In genomic region chr16:72124761-72125634, GRCh38 we compare ENCODE assay signal across 8 cellular contexts. TPM values are rescaled to one million over a fixed set of nuclear protein-coding genes. Genes with fewer than 3 reads are reported as not detected.
DNase-seq lines count a peak whose midpoint lies in the region; FAIRE-seq and TF ChIP-seq lines count a peak whose summit lies in the region.

No MANE protein-coding gene starts in this region.

- H3K9me2 ChIP-seq in MM.1S (replicated peaks; ENCODE audit: insufficient read depth, low read length) = no peaks in the 10 kb centered on the region

- H3K9me3 Mint-ChIP-seq in activated naive CD8-positive, alpha-beta T cell treated with anti-CD3 and anti-CD28 coated beads for 36 hours = no peaks in the 10 kb centered on the region

- H3K27ac Mint-ChIP-seq in activated naive CD8-positive, alpha-beta T cell treated with anti-CD3 and anti-CD28 coated beads for 36 hours = no peak overlapping the region

- TF ChIP-seq POLR2A in uterus (IDR thresholded peaks at IDR 0.05) = no peak

- 0 out of 2 replicates have a peak, but pooled peaks cover 12% of the 10 kb centered on the region for H3K4me1 ChIP-seq in MM.1S (ENCODE audit: low read length)
- H3K4me1 ChIP-seq in cardiac muscle cell (ENCODE audit: low read depth) = no peaks in the 10 kb centered on the region
- H3K4me1 ChIP-seq in uterus = no peaks in the 10 kb centered on the region

- no peaks in the 10 kb centered on the region for H3K36me3 Mint-ChIP-seq in activated naive CD8-positive, alpha-beta T cell treated with anti-CD3 and anti-CD28 coated beads for 36 hours

- H3K9me3 ChIP-seq in MM.1S (replicated peaks; ENCODE audit: insufficient read depth, low read length) (no peaks in the 10 kb centered on the region), cardiac muscle cell (ENCODE audit: low read depth) (no peaks in the 10 kb centered on the region), uterus (no peaks in the 10 kb centered on the region)

- H3K4me3 ChIP-seq in AG10803 (ENCODE audit: low read length) (no peak overlapping the region), MM.1S (ENCODE audit: low read length) (no peak overlapping the region), cardiac muscle cell (no peak overlapping the region), uterus (no peak overlapping the region)

- intact Hi-C loops in posterior vena cava (cut with DNase I) = loop anchor here in 1 of 2 donors (10.0 kb wide), 1 partner anchor 340 kb away; no protein-coding TSS in a partner anchor
- intact Hi-C loops in uterus (cut with DNase I; ENCODE audit: low total_unique reads) = no loop called here

- H2AFZ ChIP-seq in MM.1S (ENCODE audit: low read length) = peak overlapping the region; percentile 69

- H3K27me3 ChIP-seq in MM.1S (replicated peaks; ENCODE audit: insufficient read depth, low read length) = no peaks in the 10 kb centered on the region
- H3K27me3 ChIP-seq in cardiac muscle cell = no peaks in the 10 kb centered on the region
- H3K27me3 ChIP-seq in uterus = no peaks in the 10 kb centered on the region

- H3K36me3 ChIP-seq in MM.1S (replicated peaks; ENCODE audit: insufficient read depth, low read length) (no peaks in the 10 kb centered on the region), cardiac muscle cell (no peaks in the 10 kb centered on the region), uterus (no peaks in the 10 kb centered on the region)

- H3K79me2 ChIP-seq in MM.1S (ENCODE audit: low read length) = no peaks in the 10 kb centered on the region

- peak; percentile 89 for FAIRE-seq in GM19239 (lab: Jason Lieb, UNC)

- no peaks in the 10 kb centered on the region for H3K4me1 Mint-ChIP-seq in activated naive CD8-positive, alpha-beta T cell treated with anti-CD3 and anti-CD28 coated beads for 36 hours

- H3K9ac ChIP-seq in MM.1S (ENCODE audit: low read length) = no peak overlapping the region

- DNase-seq in AG10803 (ENCODE audit: low read depth) = peak; percentile 77
- DNase-seq in GM19239 (ENCODE audit: insufficient read length, low spot score) = peak; percentile 64
- DNase-seq in MM.1S = peak; percentile 62
- DNase-seq in SK-N-DZ (ENCODE audit: low spot score) = peak; percentile 87
- DNase-seq in activated naive CD8-positive, alpha-beta T cell treated with anti-CD3 and anti-CD28 coated beads for 36 hours = peak; percentile 58
- DNase-seq in cardiac muscle cell (ENCODE audit: low read depth in 1 of 2, low spot score in 1 of 2) = peak; percentile 75 to 87
- peak; percentile 92 for DNase-seq in posterior vena cava (ENCODE audit: low spot score)
- peak; percentile 32 to 51 for DNase-seq in uterus

- no peak overlapping the region for H3K4me2 ChIP-seq in MM.1S (ENCODE audit: low read depth, low read length)

- H3K4me3 Mint-ChIP-seq in activated naive CD8-positive, alpha-beta T cell treated with anti-CD3 and anti-CD28 coated beads for 36 hours = no peak overlapping the region

- no peaks in the 10 kb centered on the region for H4K20me1 ChIP-seq in MM.1S (ENCODE audit: insufficient read depth, low read length)

- no peaks in the 10 kb centered on the region for H3F3A ChIP-seq in MM.1S (ENCODE audit: insufficient read depth, low read length)

- H3K27ac ChIP-seq in MM.1S (ENCODE audit: low read length) (no peak overlapping the region), cardiac muscle cell (no peak overlapping the region), uterus (no peak overlapping the region)

- peak; percentile 82 for TF ChIP-seq CTCF in AG10803 (conservative IDR thresholded peaks at IDR 0.05; ENCODE audit: low read length)
- TF ChIP-seq CTCF in MM.1S (IDR thresholded peaks at IDR 0.05; ENCODE audit: low read length) = peak; percentile 84
- peak; percentile 80 for TF ChIP-seq CTCF in cardiac muscle cell (IDR thresholded peaks at IDR 0.05; ENCODE audit: low read depth, low read length)
- peak; percentile 45 to 65 (median 60) for TF ChIP-seq CTCF in uterus (IDR thresholded peaks at IDR 0.05)

- H3K27me3 Mint-ChIP-seq in activated naive CD8-positive, alpha-beta T cell treated with anti-CD3 and anti-CD28 coated beads for 36 hours = no peaks in the 10 kb centered on the region

RNA-seq across cellular contexts. Expression of gene DHX38, which starts 31.4 kb away (rescaled TPM):
- polyA plus RNA-seq in SK-N-DZ (2014; cell fraction: cytosol; rRNA removed) = 36.3 and 45.0 TPM in 2 replicates
- polyA plus RNA-seq in SK-N-DZ (2014; cell fraction: nucleus; rRNA removed) = 155 and 236 TPM in 2 replicates
- 10 to 100 TPM; 80.5 to 85.1 TPM for total RNA-seq in activated naive CD8-positive, alpha-beta T cell treated with anti-CD3 and anti-CD28 coated beads for 36 hours
- total RNA-seq in cardiac muscle cell (36.9 and 39.4 TPM in 2 replicates), posterior vena cava (10 to 100 TPM; 44.3 to 50.8 TPM), uterus (10 to 100 TPM; 12.8 to 73.6 (median 41.5) TPM)
- polyA plus RNA-seq in cardiac muscle cell = 24.8 and 26.2 TPM in 2 replicates

RNA-seq across cellular contexts. Expression of gene TXNL4B, which starts 31.6 kb away (rescaled TPM):
- 22.9 and 23.4 TPM in 2 replicates for polyA plus RNA-seq in SK-N-DZ (2014; cell fraction: cytosol; rRNA removed)
- polyA plus RNA-seq in SK-N-DZ (2014; cell fraction: nucleus; rRNA removed) = 12.8 and 27.2 TPM in 2 replicates
- total RNA-seq in activated naive CD8-positive, alpha-beta T cell treated with anti-CD3 and anti-CD28 coated beads for 36 hours = 10 to 100 TPM; 26.7 to 31.1 TPM
- 3.6 TPM in 2 replicates for total RNA-seq in cardiac muscle cell
- polyA plus RNA-seq in cardiac muscle cell = 2.8 and 5.1 TPM in 2 replicates
- 10 to 100 TPM in 1 of 2 donors, 1 to 10 TPM in 1; 7.5 to 10.3 TPM for total RNA-seq in posterior vena cava
- total RNA-seq in uterus = 10 to 100 TPM in 2 of 4 donors, 1 to 10 TPM in 2; 1.2 to 54.1 (median 14.9) TPM

RNA-seq across cellular contexts. Expression of gene PMFBP1, which starts 47.0 kb away (rescaled TPM):
- 0.02 and 0.06 TPM in 2 replicates for polyA plus RNA-seq in SK-N-DZ (2014; cell fraction: cytosol; rRNA removed)
- 0.88 and 6.6 TPM in 2 replicates for polyA plus RNA-seq in SK-N-DZ (2014; cell fraction: nucleus; rRNA removed)
- total RNA-seq in activated naive CD8-positive, alpha-beta T cell treated with anti-CD3 and anti-CD28 coated beads for 36 hours = 1 to 10 TPM; 1.1 to 1.5 TPM
- 2.7 and 5.1 TPM in 2 replicates for total RNA-seq in cardiac muscle cell
- 1.7 and 2.7 TPM in 2 replicates for polyA plus RNA-seq in cardiac muscle cell
- under 1 TPM; 0.57 to 0.60 TPM for total RNA-seq in posterior vena cava
- total RNA-seq in uterus = 1 to 10 TPM in 2 of 4 donors, not detected in 2; 1.2 to 1.4 TPM

Comparison
In these comparisons a context has a peak if more than half of its experiments do, and no peak if none do; other contexts are left out.
1. DNase-seq: peak in every context shown above with its lines; median percentile 92 in posterior vena cava; 87 in SK-N-DZ; 81 in cardiac muscle cell; 77 in AG10803; 64 in GM19239; 62 in MM.1S; 58 in activated naive CD8-positive, alpha-beta T cell treated with anti-CD3 and anti-CD28 coated beads for 36 hours; 42 in uterus.